In genomic region chr7:38452615-38453014, GRCh38 we compare ENCODE assay signal across 25 cellular contexts.
DNase-seq lines count a peak whose midpoint lies in the region; ATAC-seq and TF ChIP-seq lines count a peak whose summit lies in the region.
"Had no signal": no experiment of that assay in that cellular context is flagged by ENCODE, and none has a peak within 500 bp of the region (broad histone marks: within the 10 kb centered on the region; RNA-seq: fewer than 3 reads in every experiment).

No MANE protein-coding gene starts in this region.

- H3K4me2 ChIP-seq in SK-N-SH = no peak overlapping the region
- H3K4me2 ChIP-seq: KMS-11, neural progenitor cell, PC-9 had no signal

- H3K4me3 ChIP-seq in SK-N-SH (ENCODE audit: low read depth in 2 of 2, low read length in 1 of 2) = no peak overlapping the region
- no peak overlapping the region for H3K4me3 ChIP-seq in adipocyte (ENCODE audit: low read length)
- H3K4me3 ChIP-seq in foreskin fibroblast (ENCODE audit: low read depth in 1 of 2, low read length in 2 of 2) = no peak overlapping the region
- H3K4me3 ChIP-seq: colonic mucosa, MG63, neural progenitor cell, pancreas, PC-9, testis had no signal

- no peak for TF ChIP-seq CTCF in SK-N-SH (IDR thresholded peaks at IDR 0.05)
- TF ChIP-seq CTCF in foreskin fibroblast (IDR thresholded peaks at IDR 0.05; ENCODE audit: low read depth, low read length) = no peak

- no peak overlapping the region for H3K27ac ChIP-seq in SK-N-SH (ENCODE audit: low read depth in 2 of 2, low read length in 1 of 2)
- H3K27ac ChIP-seq: 22Rv1, colonic mucosa, foreskin keratinocyte, KMS-11, neural progenitor cell, pancreas, PC-9, testis had no signal

- H4K20me1 ChIP-seq in SK-N-SH (ENCODE audit: insufficient read depth) = no peaks in the 10 kb centered on the region; the same call in 1 of the 2 replicates

- ATAC-seq in SK-N-SH treated with all-trans-retinoic acid at 6 μM for 48 hours (peak; percentile 36), sciatic nerve (peak; percentile 55), HG03432 (IDR thresholded peaks at IDR 0.05; ENCODE audit: unreplicated experiment) (no peak)
- ATAC-seq: activated CD8-positive, alpha-beta T cell treated with anti-CD3 and anti-CD28 coated beads, Interleukin-2, amount 10 ng/mL, durations not matched to agents 7 days and 5 days; activated naive CD4-positive, alpha-beta T cell treated with anti-CD3 and anti-CD28 coated beads, Interleukin-2, amount 50 U/mL, for 72 hours; foreskin keratinocyte; left colon had no signal

- POLR2A ChIA-PET in SK-N-SH (lab: Yijun Ruan, JAX) = no interaction called here

- CTCF ChIA-PET in SK-N-SH (lab: Yijun Ruan, JAX) = interaction anchor here (0.6 to 1.9 kb wide), 10 partner anchors 9 to 328 kb away, joined by 3 to 6 read pairs (median 3); no protein-coding TSS in a partner anchor

- intact Hi-C loops in sciatic nerve (cut with DNase I) = no loop called here

- no peaks in the 10 kb centered on the region for H3K79me2 ChIP-seq in SK-N-SH (ENCODE audit: insufficient read depth)

- H3K27me3 ChIP-seq in SK-N-SH (ENCODE audit: insufficient read depth) (peaks cover 8% of the 10 kb centered on the region; the same call in 1 of the 2 replicates), adipocyte (replicated peaks; ENCODE audit: control insufficient read depth, insufficient read depth, low read length) (no peaks in the 10 kb centered on the region)
- H3K27me3 ChIP-seq: colonic mucosa, foreskin keratinocyte, MG63, neural progenitor cell, pancreas, testis had no signal

- TF ChIP-seq RAD21 in SK-N-SH (IDR thresholded peaks at IDR 0.05; ENCODE audit: low read length) = no peak

- 0 out of 4 replicates have a peak, but pooled peaks of 1 of the 2 experiments have one; percentile 54 for TF ChIP-seq EP300 in SK-N-SH (IDR thresholded peaks at IDR 0.05; ENCODE audit: borderline replicate concordance in 1 of 2, low read depth in 1 of 2, low read length in 1 of 2)

- H3F3A ChIP-seq in SK-N-SH (replicated peaks; ENCODE audit: insufficient read depth) = no peaks in the 10 kb centered on the region

- no peaks in the 10 kb centered on the region for H3K36me3 ChIP-seq in SK-N-SH (replicated peaks in 1 of 2; ENCODE audit: control insufficient read depth in 1 of 2, insufficient read depth in 2 of 2, low read length in 1 of 2)
- no peaks in the 10 kb centered on the region for H3K36me3 ChIP-seq in adipocyte (ENCODE audit: control insufficient read depth, insufficient read depth, low read length, severe bottlenecking)
- H3K36me3 ChIP-seq: colonic mucosa, MG63, neural progenitor cell, pancreas had no signal

- H3K4me1 ChIP-seq in SK-N-SH (ENCODE audit: control insufficient read depth in 1 of 2, insufficient read depth in 2 of 2, low read depth in 1 of 2, low read length in 1 of 2) (peaks cover 0 to 11% of the 10 kb centered on the region in 2 experiments; a peak in 2 of 4 replicates), adipocyte (ENCODE audit: control insufficient read depth, insufficient read depth, low read length) (peaks cover 36% of the 10 kb centered on the region)
- H3K4me1 ChIP-seq: colonic mucosa, foreskin keratinocyte, neural progenitor cell, pancreas, testis had no signal

- H3K9ac ChIP-seq in SK-N-SH (no peak overlapping the region), adipocyte (ENCODE audit: low read length) (peak overlapping the region; percentile 9)
- H3K9ac ChIP-seq: KMS-11, neural progenitor cell had no signal

- no peak for DNase-seq in SK-N-SH
- DNase-seq in adipocyte (ENCODE audit: low read depth) = peak; percentile 45
- peak; percentile 10 to 51 for DNase-seq in foreskin fibroblast
- DNase-seq in sciatic nerve (ENCODE audit: low spot score) = no peak
- no peak for DNase-seq in NCI-H2227 treated with DMSO at 0.1 percent for 48 hours (lab: John Stamatoyannopoulos, UW)
- no peak for DNase-seq in stimulated activated naive CD4-positive, alpha-beta T cell (lab: John Stamatoyannopoulos, UW)
- DNase-seq: activated CD4-positive, alpha-beta T cell treated with anti-CD3 and anti-CD28 coated beads for 36 hours; activated CD8-positive, alpha-beta T cell treated with anti-CD3 and anti-CD28 coated beads, Interleukin-2, amount 10 ng/mL, durations not matched to agents 7 days and 5 days; CD4-positive, alpha-beta memory T cell; colonic mucosa; effector CD4-positive, alpha-beta T cell; foreskin keratinocyte; left colon; MG63; NCI-H526 treated with DMSO at 0.1 percent for 48 hours; pancreas; PC-9; small intestine; testis had no signal

- H3K9me2 ChIP-seq in SK-N-SH = no peaks in the 10 kb centered on the region

- H2AFZ ChIP-seq in SK-N-SH (ENCODE audit: low read depth) = no peak overlapping the region
- H2AFZ ChIP-seq: neural progenitor cell, PC-9 had no signal

- H3K9me3 ChIP-seq in SK-N-SH (no peaks in the 10 kb centered on the region), adipocyte (ENCODE audit: control insufficient read depth, low read length) (no peaks in the 10 kb centered on the region)
- H3K9me3 ChIP-seq: colonic mucosa, MG63, pancreas, testis had no signal

TF ChIP-seq in SK-N-SH treated with all-trans-retinoic acid at 6 μM for 48 hours, 23 proteins besides CTCF, POLR2A, EP300 and RAD21 (continues in another document):
- TF ChIP-seq ZFP3 (CRISPR knock-in tag; IDR thresholded peaks at IDR 0.05) (no peak), OSR1 (CRISPR knock-in tag; IDR thresholded peaks at IDR 0.05) (no peak), PATZ1 (CRISPR knock-in tag; IDR thresholded peaks at IDR 0.05; ENCODE audit: borderline replicate concordance) (no peak)

TF ChIP-seq in SK-N-SH, 30 proteins besides CTCF, POLR2A, EP300 and RAD21:
- TF ChIP-seq FOSL2 (IDR thresholded peaks at IDR 0.05; ENCODE audit: borderline replicate concordance, low read depth) (no peak), USF1 (IDR thresholded peaks at IDR 0.05; ENCODE audit: borderline replicate concordance, low read depth) (no peak), MXI1 (IDR thresholded peaks at IDR 0.05; ENCODE audit: low read depth, low read length) (no peak)

Comparison
In these comparisons a context has a peak if more than half of its experiments do, and no peak if none do; other contexts are left out.
1. DNase-seq: peak in adipocyte (single experiment) and foreskin fibroblast (2 of 2); none in SK-N-SH (single experiment), sciatic nerve (single experiment), NCI-H2227 treated with DMSO at 0.1 percent for 48 hours (single experiment) and stimulated activated naive CD4-positive, alpha-beta T cell (0 of 6).